ENCODE assay signal across 1 cellular context in the genomic region with DNA sequence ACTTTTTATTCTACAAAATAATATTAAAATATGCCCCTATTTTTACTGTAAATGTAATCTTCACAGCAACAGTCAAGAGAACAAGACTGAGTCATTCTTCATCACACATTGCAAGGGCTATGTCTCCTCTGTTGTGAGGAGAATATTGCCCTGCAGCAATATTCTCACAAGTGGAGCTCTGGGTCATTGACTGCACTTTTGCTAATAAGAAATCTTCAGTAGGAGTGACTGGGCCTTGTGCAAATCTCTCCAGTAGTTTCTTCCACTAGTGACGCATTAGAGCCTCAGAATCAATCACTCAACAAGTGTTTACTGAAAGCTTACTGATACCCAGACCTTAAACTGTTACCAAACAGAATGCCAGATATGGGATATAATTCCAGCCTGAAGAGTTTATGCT.
TF ChIP-seq lines count a peak whose summit lies in the region.

No MANE protein-coding gene starts in this region.

TF ChIP-seq in IMR-90, 13 proteins besides CTCF, POLR2A, EP300 and RAD21:
- TF ChIP-seq MAZ (IDR thresholded peaks at IDR 0.05; ENCODE audit: borderline replicate concordance, low read depth, low read length) (no peak), BHLHE40 (IDR thresholded peaks at IDR 0.05; ENCODE audit: low read depth, low read length) (no peak), FOS (IDR thresholded peaks at IDR 0.05; ENCODE audit: low read depth, low read length) (no peak), CHD1 (IDR thresholded peaks at IDR 0.05; ENCODE audit: low read depth, low read length) (no peak), SMC3 (IDR thresholded peaks at IDR 0.05; ENCODE audit: low read depth, low read length) (no peak), MXI1 (IDR thresholded peaks at IDR 0.05; ENCODE audit: borderline replicate concordance, low read depth, low read length) (no peak), RCOR1 (IDR thresholded peaks at IDR 0.05; ENCODE audit: insufficient replicate concordance, low read length) (no peak), MAFK (IDR thresholded peaks at IDR 0.05; ENCODE audit: low read depth, low read length) (no peak), RFX5 (IDR thresholded peaks at IDR 0.05; ENCODE audit: low read depth, low read length) (no peak), NFE2L2 (IDR thresholded peaks at IDR 0.05; ENCODE audit: low read depth, low read length) (no peak), CEBPB (IDR thresholded peaks at IDR 0.05; ENCODE audit: low read depth, low read length) (no peak)
- TF ChIP-seq, protein P1, sequence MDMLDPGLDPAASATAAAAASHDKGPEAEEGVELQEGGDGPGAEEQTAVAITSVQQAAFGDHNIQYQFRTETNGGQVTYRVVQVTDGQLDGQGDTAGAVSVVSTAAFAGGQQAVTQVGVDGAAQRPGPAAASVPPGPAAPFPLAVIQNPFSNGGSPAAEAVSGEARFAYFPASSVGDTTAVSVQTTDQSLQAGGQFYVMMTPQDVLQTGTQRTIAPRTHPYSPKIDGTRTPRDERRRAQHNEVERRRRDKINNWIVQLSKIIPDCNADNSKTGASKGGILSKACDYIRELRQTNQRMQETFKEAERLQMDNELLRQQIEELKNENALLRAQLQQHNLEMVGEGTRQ (IDR thresholded peaks at IDR 0.05; ENCODE audit: low read depth, low read length), result no peak
- TF ChIP-seq, protein P2, sequence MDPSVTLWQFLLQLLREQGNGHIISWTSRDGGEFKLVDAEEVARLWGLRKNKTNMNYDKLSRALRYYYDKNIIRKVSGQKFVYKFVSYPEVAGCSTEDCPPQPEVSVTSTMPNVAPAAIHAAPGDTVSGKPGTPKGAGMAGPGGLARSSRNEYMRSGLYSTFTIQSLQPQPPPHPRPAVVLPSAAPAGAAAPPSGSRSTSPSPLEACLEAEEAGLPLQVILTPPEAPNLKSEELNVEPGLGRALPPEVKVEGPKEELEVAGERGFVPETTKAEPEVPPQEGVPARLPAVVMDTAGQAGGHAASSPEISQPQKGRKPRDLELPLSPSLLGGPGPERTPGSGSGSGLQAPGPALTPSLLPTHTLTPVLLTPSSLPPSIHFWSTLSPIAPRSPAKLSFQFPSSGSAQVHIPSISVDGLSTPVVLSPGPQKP (IDR thresholded peaks at IDR 0.05; ENCODE audit: borderline replicate concordance, low read depth, low read length), result no peak
